24 cellular contexts compared by ENCODE assay signal in the genomic region with DNA sequence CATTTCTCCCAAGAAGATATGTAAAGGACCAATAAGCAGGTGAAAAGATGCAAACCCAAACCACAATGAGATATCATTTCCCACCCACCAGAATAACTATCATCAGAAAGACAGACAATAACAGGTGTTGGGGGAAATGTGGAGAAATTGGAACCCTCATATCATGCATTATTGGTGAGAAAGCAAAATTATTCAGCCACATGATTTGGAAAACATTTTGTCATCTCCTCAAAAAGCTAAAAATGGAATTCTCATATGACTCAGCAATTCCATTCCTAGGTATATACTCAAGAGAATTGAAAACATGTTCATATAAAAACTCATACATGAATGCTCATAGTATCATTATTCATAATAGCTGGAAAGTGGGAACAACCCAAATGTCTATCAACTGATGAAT. TPM values are rescaled to one million over a fixed set of nuclear protein-coding genes. Genes with fewer than 3 reads are reported as not detected.
"Had no signal": no experiment of that assay in that cellular context is flagged by ENCODE, and none has a peak within 500 bp of the region (broad histone marks: within the 10 kb centered on the region; RNA-seq: fewer than 3 reads in every experiment).

No MANE protein-coding gene starts in this region.

- H3K27me3 ChIP-seq: breast epithelium, pancreas, right atrium auricular region, suprapubic skin, tibial nerve had no signal

- H3K9me3 Mint-ChIP-seq: activated naive CD4-positive, alpha-beta T cell treated with anti-CD3 and anti-CD28 coated beads, Interleukin-2, amount 50 U/mL, for 24 hours; endodermal cell; stimulated activated naive CD8-positive, alpha-beta T cell treated with anti-CD3 and anti-CD28 coated beads, Interleukin-15, Interleukin-2, amounts not matched to agents 100 ng/mL and 50 ng/mL, for 24 hours; T-cell; T-helper 2 cell treated with Interferon-gamma antibody and Interleukin-4, amounts not matched to agents 5 μg/mL and 100 μg/mL, for 36 hours had no signal

- ATAC-seq: heart left ventricle, left cardiac atrium, pancreas, psoas muscle, T-cell had no signal

- H3K36me3 Mint-ChIP-seq: activated naive CD4-positive, alpha-beta T cell treated with anti-CD3 and anti-CD28 coated beads, Interleukin-2, amount 50 U/mL, for 24 hours; T-cell had no signal

- H3K9me3 ChIP-seq: breast epithelium, esophagus squamous epithelium, heart left ventricle, pancreas, psoas muscle, right atrium auricular region, suprapubic skin, tibial nerve had no signal

- FAIRE-seq: pancreas had no signal

- H3K4me3 ChIP-seq: breast epithelium, coronary artery, esophagus squamous epithelium, heart left ventricle, pancreas, psoas muscle, right atrium auricular region, suprapubic skin, tibial nerve had no signal

- H3K27ac ChIP-seq: breast epithelium, coronary artery, esophagus squamous epithelium, heart left ventricle, pancreas, psoas muscle, right atrium auricular region, suprapubic skin, tibial nerve, VCaP had no signal

- H3K27ac Mint-ChIP-seq: endodermal cell; nephron progenitor cell; stimulated activated naive CD8-positive, alpha-beta T cell treated with anti-CD3 and anti-CD28 coated beads, Interleukin-15, Interleukin-2, amounts not matched to agents 100 ng/mL and 50 ng/mL, for 24 hours; T-cell; T-helper 2 cell treated with Interferon-gamma antibody and Interleukin-4, amounts not matched to agents 5 μg/mL and 100 μg/mL, for 36 hours had no signal

- H3K4me1 ChIP-seq: breast epithelium, heart left ventricle, pancreas, psoas muscle, right atrium auricular region, suprapubic skin had no signal

- H3K4me1 Mint-ChIP-seq: endodermal cell, T-cell had no signal

- DNase-seq: activated gamma-delta T cell treated with Interleukin-2 at 50 U/mL for 16 hours; endodermal cell; esophagus squamous epithelium; heart left ventricle; islet precursor cell; left cardiac atrium; nephron progenitor cell; pancreas; psoas muscle; stimulated activated CD4-positive, alpha-beta T cell treated with anti-CD3 and anti-CD28 coated beads, Interleukin-12 subunit alpha, Interleukin-12 subunit beta, amount 100 ng/mL, for 4 hours; stimulated activated CD4-positive, alpha-beta T cell treated with anti-CD3 and anti-CD28 coated beads, Interleukin-4, amount 100 ng/mL, for 4 hours; T-cell had no signal

- H3K4me3 Mint-ChIP-seq: activated naive CD4-positive, alpha-beta T cell treated with anti-CD3 and anti-CD28 coated beads, Interleukin-2, amount 50 U/mL, for 24 hours; endodermal cell; nephron progenitor cell; stimulated activated naive CD8-positive, alpha-beta T cell treated with anti-CD3 and anti-CD28 coated beads, Interleukin-15, Interleukin-2, amounts not matched to agents 100 ng/mL and 50 ng/mL, for 24 hours; T-cell; T-helper 2 cell treated with Interferon-gamma antibody and Interleukin-4, amounts not matched to agents 5 μg/mL and 100 μg/mL, for 36 hours had no signal

- H3K36me3 ChIP-seq: breast epithelium, esophagus squamous epithelium, heart left ventricle, pancreas, right atrium auricular region, suprapubic skin, tibial nerve had no signal

RNA-seq across cellular contexts. Expression of gene RNF186, which starts 25.1 kb away (rescaled TPM):
- total RNA-seq: endodermal cell, esophagus squamous epithelium, fibroblast of villous mesenchyme, heart left ventricle, left cardiac atrium, psoas muscle, right atrium auricular region, skeletal muscle tissue, T-cell, tibial nerve, urinary bladder had no signal
- polyA plus RNA-seq: heart left ventricle, urinary bladder had no signal
